In genomic region chr3:139281512-139282196, GRCh38 we compare ENCODE assay signal across 13 cellular contexts.
DNase-seq lines count a peak whose midpoint lies in the region; ATAC-seq and TF ChIP-seq lines count a peak whose summit lies in the region.
"Had no signal": no experiment of that assay in that cellular context is flagged by ENCODE, and none has a peak within 500 bp of the region (broad histone marks: within the 10 kb centered on the region; RNA-seq: fewer than 3 reads in every experiment).

No MANE protein-coding gene starts in this region.

- intact Hi-C loops in uterus (cut with DNase I; ENCODE audit: low total_unique reads), result no loop called here

- no peak overlapping the region for H3K27ac Mint-ChIP-seq in stimulated activated naive B cell treated with anti-CD40 and anti-IgM and Interleukin-4, amounts not matched to agents 10 μg/mL and 1 μg/mL and 100 μg/mL, for 72 hours
- H3K27ac Mint-ChIP-seq: activated B cell treated with CpG ODN at 0.5 μM for 24 hours; stimulated activated memory B cell treated with anti-CD40 and anti-IgM and Interleukin-4, amounts not matched to agents 10 μg/mL and 1 μg/mL and 100 μg/mL, for 72 hours had no signal

- H3K9me3 Mint-ChIP-seq in stimulated activated naive B cell treated with anti-CD40 and anti-IgM and Interleukin-4, amounts not matched to agents 10 μg/mL and 1 μg/mL and 100 μg/mL, for 72 hours, result peaks cover 0 to 1% of the 10 kb centered on the region in 2 donors
- H3K9me3 Mint-ChIP-seq: activated B cell treated with CpG ODN at 0.5 μM for 24 hours had no signal

- no peaks in the 10 kb centered on the region for H3K27me3 ChIP-seq in uterus

- no peaks in the 10 kb centered on the region for H3K36me3 ChIP-seq in uterus
- H3K36me3 ChIP-seq: prostate gland had no signal

- H3K27me3 Mint-ChIP-seq in stimulated activated naive B cell treated with anti-CD40 and anti-IgM and Interleukin-4, amounts not matched to agents 10 μg/mL and 1 μg/mL and 100 μg/mL, for 72 hours, result peaks cover 1 to 8% of the 10 kb centered on the region in 2 donors

- H3K9me3 ChIP-seq in uterus, result no peaks in the 10 kb centered on the region
- H3K9me3 ChIP-seq: prostate gland had no signal

- H3K4me1 ChIP-seq in uterus, result no peaks in the 10 kb centered on the region
- H3K4me1 ChIP-seq: prostate gland had no signal

- peak; percentile 69 for DNase-seq in AG08395 (ENCODE audit: low spot score)
- peak; percentile 84 for DNase-seq in ELR (ENCODE audit: low read depth)
- peak; percentile 86 for DNase-seq in NCI-H69 (lab: John Stamatoyannopoulos, UW)
- peak; percentile 23 for DNase-seq in fibroblast of peridontal ligament (ENCODE audit: extremely low read depth)
- no peak for DNase-seq in NCI-H2107 (lab: John Stamatoyannopoulos, UW)
- no peak for DNase-seq in uterus
- no peak for DNase-seq in stimulated activated naive B cell treated with anti-CD40 and anti-IgM and Interleukin-4, amounts not matched to agents 10 μg/mL and 1 μg/mL and 100 μg/mL, for 72 hours
- no peak for DNase-seq in central memory CD4-positive, alpha-beta T cell
- DNase-seq: activated B cell treated with CpG ODN at 0.5 μM for 24 hours; cortex of kidney; stimulated activated CD4-positive, alpha-beta T cell treated with anti-CD3 and anti-CD28 coated beads, Interleukin-4, amount 100 ng/mL, for 24 hours had no signal

- no peak overlapping the region for H3K4me3 ChIP-seq in uterus
- H3K4me3 ChIP-seq: prostate gland had no signal

- peaks cover 0 to 1% of the 10 kb centered on the region in 2 donors for H3K4me1 Mint-ChIP-seq in stimulated activated naive B cell treated with anti-CD40 and anti-IgM and Interleukin-4, amounts not matched to agents 10 μg/mL and 1 μg/mL and 100 μg/mL, for 72 hours
- H3K4me1 Mint-ChIP-seq: activated B cell treated with CpG ODN at 0.5 μM for 24 hours; stimulated activated memory B cell treated with anti-CD40 and anti-IgM and Interleukin-4, amounts not matched to agents 10 μg/mL and 1 μg/mL and 100 μg/mL, for 72 hours had no signal

- H3K27ac ChIP-seq in uterus, result no peak overlapping the region
- H3K27ac ChIP-seq: prostate gland had no signal

- H3K4me3 Mint-ChIP-seq in stimulated activated naive B cell treated with anti-CD40 and anti-IgM and Interleukin-4, amounts not matched to agents 10 μg/mL and 1 μg/mL and 100 μg/mL, for 72 hours, result no peak overlapping the region
- H3K4me3 Mint-ChIP-seq: activated B cell treated with CpG ODN at 0.5 μM for 24 hours; stimulated activated memory B cell treated with anti-CD40 and anti-IgM and Interleukin-4, amounts not matched to agents 10 μg/mL and 1 μg/mL and 100 μg/mL, for 72 hours had no signal

- no peaks in the 10 kb centered on the region for H3K36me3 Mint-ChIP-seq in stimulated activated naive B cell treated with anti-CD40 and anti-IgM and Interleukin-4, amounts not matched to agents 10 μg/mL and 1 μg/mL and 100 μg/mL, for 72 hours
- H3K36me3 Mint-ChIP-seq: stimulated activated memory B cell treated with anti-CD40 and anti-IgM and Interleukin-4, amounts not matched to agents 10 μg/mL and 1 μg/mL and 100 μg/mL, for 72 hours had no signal

- TF ChIP-seq POLR2A in uterus (IDR thresholded peaks at IDR 0.05), result no peak

- no peak for TF ChIP-seq CTCF in uterus (IDR thresholded peaks at IDR 0.05)

- ATAC-seq in stimulated activated naive B cell treated with anti-CD40 and anti-IgM and Interleukin-4, amounts not matched to agents 10 μg/mL and 1 μg/mL and 100 μg/mL, for 72 hours (replicated peaks), result no peak
- ATAC-seq: stimulated activated memory B cell treated with anti-CD40 and anti-IgM and Interleukin-4, amounts not matched to agents 10 μg/mL and 1 μg/mL and 100 μg/mL, for 72 hours had no signal

Comparison
In these comparisons a context has a peak if more than half of its experiments do, and no peak if none do; other contexts are left out.
1. DNase-seq: peak in AG08395 (single experiment), ELR (single experiment), NCI-H69 (single experiment) and fibroblast of peridontal ligament (single experiment); none in NCI-H2107 (single experiment), uterus (0 of 2), stimulated activated naive B cell treated with anti-CD40 and anti-IgM and Interleukin-4, amounts not matched to agents 10 μg/mL and 1 μg/mL and 100 μg/mL, for 72 hours (single experiment) and central memory CD4-positive, alpha-beta T cell (single experiment).